1 cellular context compared by ENCODE assay signal in the genomic region with DNA sequence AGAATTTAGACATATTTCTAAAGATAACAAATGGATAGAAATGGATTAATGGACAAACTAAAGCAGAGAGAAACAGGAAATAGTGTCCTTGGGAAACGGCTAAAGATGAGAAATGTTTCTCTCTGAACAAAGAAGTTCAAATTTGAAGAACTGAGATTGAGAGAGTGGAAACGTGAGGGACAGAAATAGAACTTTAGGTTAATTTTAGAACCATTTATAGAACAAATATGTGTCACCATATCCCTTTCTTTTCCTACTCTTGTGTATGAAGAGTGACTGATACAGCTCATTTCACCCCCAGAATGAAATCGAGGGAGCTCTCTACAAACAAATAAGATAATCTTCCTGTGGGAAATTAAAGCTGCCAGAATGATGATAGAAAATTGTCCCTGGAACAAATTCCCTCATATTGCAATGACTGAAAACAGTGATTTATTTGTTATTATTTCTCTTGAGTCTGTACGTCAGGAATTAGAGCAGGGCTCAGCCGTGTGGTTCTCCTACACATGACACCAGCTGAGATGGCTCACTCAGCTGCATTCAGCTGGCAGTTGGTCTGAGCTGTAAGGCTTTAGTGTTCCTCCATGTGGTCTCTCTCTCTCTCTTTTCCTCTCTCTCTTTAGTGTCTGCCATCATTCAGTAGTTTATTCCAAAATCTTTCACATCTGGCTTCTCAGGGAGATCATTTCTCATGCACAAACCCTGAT.
TF ChIP-seq lines count a peak whose summit lies in the region.

No MANE protein-coding gene starts in this region.

TF ChIP-seq in GM12878, 131 proteins besides CTCF, POLR2A, EP300 and RAD21 (continued from another document and continues in another):
- TF ChIP-seq, protein P1, sequence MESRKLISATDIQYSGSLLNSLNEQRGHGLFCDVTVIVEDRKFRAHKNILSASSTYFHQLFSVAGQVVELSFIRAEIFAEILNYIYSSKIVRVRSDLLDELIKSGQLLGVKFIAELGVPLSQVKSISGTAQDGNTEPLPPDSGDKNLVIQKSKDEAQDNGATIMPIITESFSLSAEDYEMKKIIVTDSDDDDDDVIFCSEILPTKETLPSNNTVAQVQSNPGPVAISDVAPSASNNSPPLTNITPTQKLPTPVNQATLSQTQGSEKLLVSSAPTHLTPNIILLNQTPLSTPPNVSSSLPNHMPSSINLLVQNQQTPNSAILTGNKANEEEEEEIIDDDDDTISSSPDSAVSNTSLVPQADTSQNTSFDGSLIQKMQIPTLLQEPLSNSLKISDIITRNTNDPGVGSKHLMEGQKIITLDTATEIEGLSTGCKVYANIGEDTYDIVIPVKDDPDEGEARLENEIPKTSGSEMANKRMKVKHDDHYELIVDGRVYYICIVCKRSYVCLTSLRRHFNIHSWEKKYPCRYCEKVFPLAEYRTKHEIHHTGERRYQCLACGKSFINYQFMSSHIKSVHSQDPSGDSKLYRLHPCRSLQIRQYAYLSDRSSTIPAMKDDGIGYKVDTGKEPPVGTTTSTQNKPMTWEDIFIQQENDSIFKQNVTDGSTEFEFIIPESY (IDR thresholded peaks at IDR 0.05), result no peak
- TF ChIP-seq SPI1 (IDR thresholded peaks at IDR 0.05; ENCODE audit: borderline replicate concordance, insufficient read depth, low read depth, low read length) (peak; percentile 49; the same call in 1 of the 2 replicates), EED (IDR thresholded peaks at IDR 0.05; ENCODE audit: low read depth) (no peak), DPF2 (IDR thresholded peaks at IDR 0.05) (no peak), NR2C1 (IDR thresholded peaks at IDR 0.05) (no peak), TBL1XR1 (IDR thresholded peaks at IDR 0.05; ENCODE audit: low read depth, low read length) (no peak), ZNF274 (IDR thresholded peaks at IDR 0.05; ENCODE audit: insufficient read depth, insufficient read length) (no peak), CBFB (IDR thresholded peaks at IDR 0.05; ENCODE audit: low read depth) (no peak), SMAD5 (IDR thresholded peaks at IDR 0.05; ENCODE audit: low read depth) (no peak), NFIC (IDR thresholded peaks at IDR 0.05; ENCODE audit: low read depth, low read length) (peak; percentile 93), RUNX3 (IDR thresholded peaks at IDR 0.05; ENCODE audit: low read length) (peak; percentile 54), KAT2A (conservative IDR thresholded peaks at IDR 0.05; ENCODE audit: control insufficient read depth, low read depth, low read length) (no peak), RELA (IDR thresholded peaks at IDR 0.05; ENCODE audit: borderline replicate concordance, partially characterized antibody) (no peak), IKZF1 (conservative IDR thresholded peaks at IDR 0.05) (no peak), BRCA1 (IDR thresholded peaks at IDR 0.05; ENCODE audit: low read depth, low read length) (no peak), ASH2L (IDR thresholded peaks at IDR 0.05; ENCODE audit: borderline replicate concordance, low read depth) (no peak), HCFC1 (IDR thresholded peaks at IDR 0.05; ENCODE audit: low read length) (no peak), WRNIP1 (IDR thresholded peaks at IDR 0.05; ENCODE audit: borderline replicate concordance, low read depth, low read length) (no peak), ETV6 (conservative IDR thresholded peaks at IDR 0.05 in 1 of 2, IDR thresholded peaks at IDR 0.05 in 1 of 2; ENCODE audit: borderline replicate concordance in 1 of 2, low read depth in 1 of 2) (peak in 1 of 2 experiments; percentile 7; a peak in 1 of 4 replicates), RAD51 (IDR thresholded peaks at IDR 0.05) (no peak), GABPA (IDR thresholded peaks at IDR 0.05; ENCODE audit: low read depth) (no peak), TCF3 (IDR thresholded peaks at IDR 0.05; ENCODE audit: borderline replicate concordance, insufficient read depth, low read depth, low read length) (0 out of 2 replicates have a peak, but pooled peaks have one; percentile 10), TARDBP (IDR thresholded peaks at IDR 0.05; ENCODE audit: borderline replicate concordance) (no peak), KLF5 (IDR thresholded peaks at IDR 0.05; ENCODE audit: partially characterized antibody) (no peak)
- TF ChIP-seq, protein P2, sequence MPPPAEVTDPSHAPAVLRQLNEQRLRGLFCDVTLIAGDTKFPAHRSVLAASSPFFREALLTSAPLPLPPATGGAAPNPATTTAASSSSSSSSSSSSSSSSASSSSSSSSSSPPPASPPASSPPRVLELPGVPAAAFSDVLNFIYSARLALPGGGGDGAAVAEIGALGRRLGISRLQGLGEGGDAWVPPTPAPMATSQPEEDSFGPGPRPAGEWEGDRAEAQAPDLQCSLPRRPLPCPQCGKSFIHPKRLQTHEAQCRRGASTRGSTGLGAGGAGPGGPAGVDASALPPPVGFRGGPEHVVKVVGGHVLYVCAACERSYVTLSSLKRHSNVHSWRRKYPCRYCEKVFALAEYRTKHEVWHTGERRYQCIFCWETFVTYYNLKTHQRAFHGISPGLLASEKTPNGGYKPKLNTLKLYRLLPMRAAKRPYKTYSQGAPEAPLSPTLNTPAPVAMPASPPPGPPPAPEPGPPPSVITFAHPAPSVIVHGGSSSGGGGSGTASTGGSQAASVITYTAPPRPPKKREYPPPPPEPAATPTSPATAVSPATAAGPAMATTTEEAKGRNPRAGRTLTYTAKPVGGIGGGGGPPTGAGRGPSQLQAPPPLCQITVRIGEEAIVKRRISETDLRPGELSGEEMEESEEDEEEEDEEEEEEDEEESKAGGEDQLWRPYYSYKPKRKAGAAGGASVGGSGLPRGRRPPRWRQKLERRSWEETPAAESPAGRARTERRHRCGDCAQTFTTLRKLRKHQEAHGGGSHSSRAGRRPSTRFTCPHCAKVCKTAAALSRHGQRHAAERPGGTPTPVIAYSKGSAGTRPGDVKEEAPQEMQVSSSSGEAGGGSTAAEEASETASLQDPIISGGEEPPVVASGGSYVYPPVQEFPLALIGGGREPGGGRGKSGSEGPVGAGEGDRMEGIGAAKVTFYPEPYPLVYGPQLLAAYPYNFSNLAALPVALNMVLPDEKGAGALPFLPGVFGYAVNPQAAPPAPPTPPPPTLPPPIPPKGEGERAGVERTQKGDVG (CRISPR knock-in tag; IDR thresholded peaks at IDR 0.05), result no peak
- TF ChIP-seq, protein P3, sequence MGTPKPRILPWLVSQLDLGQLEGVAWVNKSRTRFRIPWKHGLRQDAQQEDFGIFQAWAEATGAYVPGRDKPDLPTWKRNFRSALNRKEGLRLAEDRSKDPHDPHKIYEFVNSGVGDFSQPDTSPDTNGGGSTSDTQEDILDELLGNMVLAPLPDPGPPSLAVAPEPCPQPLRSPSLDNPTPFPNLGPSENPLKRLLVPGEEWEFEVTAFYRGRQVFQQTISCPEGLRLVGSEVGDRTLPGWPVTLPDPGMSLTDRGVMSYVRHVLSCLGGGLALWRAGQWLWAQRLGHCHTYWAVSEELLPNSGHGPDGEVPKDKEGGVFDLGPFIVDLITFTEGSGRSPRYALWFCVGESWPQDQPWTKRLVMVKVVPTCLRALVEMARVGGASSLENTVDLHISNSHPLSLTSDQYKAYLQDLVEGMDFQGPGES (IDR thresholded peaks at IDR 0.05), result no peak
- TF ChIP-seq, protein P4, sequence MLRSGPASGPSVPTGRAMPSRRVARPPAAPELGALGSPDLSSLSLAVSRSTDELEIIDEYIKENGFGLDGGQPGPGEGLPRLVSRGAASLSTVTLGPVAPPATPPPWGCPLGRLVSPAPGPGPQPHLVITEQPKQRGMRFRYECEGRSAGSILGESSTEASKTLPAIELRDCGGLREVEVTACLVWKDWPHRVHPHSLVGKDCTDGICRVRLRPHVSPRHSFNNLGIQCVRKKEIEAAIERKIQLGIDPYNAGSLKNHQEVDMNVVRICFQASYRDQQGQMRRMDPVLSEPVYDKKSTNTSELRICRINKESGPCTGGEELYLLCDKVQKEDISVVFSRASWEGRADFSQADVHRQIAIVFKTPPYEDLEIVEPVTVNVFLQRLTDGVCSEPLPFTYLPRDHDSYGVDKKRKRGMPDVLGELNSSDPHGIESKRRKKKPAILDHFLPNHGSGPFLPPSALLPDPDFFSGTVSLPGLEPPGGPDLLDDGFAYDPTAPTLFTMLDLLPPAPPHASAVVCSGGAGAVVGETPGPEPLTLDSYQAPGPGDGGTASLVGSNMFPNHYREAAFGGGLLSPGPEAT (IDR thresholded peaks at IDR 0.05; ENCODE audit: low read depth), result no peak
- TF ChIP-seq, protein P5, sequence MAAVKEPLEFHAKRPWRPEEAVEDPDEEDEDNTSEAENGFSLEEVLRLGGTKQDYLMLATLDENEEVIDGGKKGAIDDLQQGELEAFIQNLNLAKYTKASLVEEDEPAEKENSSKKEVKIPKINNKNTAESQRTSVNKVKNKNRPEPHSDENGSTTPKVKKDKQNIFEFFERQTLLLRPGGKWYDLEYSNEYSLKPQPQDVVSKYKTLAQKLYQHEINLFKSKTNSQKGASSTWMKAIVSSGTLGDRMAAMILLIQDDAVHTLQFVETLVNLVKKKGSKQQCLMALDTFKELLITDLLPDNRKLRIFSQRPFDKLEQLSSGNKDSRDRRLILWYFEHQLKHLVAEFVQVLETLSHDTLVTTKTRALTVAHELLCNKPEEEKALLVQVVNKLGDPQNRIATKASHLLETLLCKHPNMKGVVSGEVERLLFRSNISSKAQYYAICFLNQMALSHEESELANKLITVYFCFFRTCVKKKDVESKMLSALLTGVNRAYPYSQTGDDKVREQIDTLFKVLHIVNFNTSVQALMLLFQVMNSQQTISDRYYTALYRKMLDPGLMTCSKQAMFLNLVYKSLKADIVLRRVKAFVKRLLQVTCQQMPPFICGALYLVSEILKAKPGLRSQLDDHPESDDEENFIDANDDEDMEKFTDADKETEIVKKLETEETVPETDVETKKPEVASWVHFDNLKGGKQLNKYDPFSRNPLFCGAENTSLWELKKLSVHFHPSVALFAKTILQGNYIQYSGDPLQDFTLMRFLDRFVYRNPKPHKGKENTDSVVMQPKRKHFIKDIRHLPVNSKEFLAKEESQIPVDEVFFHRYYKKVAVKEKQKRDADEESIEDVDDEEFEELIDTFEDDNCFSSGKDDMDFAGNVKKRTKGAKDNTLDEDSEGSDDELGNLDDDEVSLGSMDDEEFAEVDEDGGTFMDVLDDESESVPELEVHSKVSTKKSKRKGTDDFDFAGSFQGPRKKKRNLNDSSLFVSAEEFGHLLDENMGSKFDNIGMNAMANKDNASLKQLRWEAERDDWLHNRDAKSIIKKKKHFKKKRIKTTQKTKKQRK (IDR thresholded peaks at IDR 0.05; ENCODE audit: low read depth, low read length), result no peak
- TF ChIP-seq, protein P6, sequence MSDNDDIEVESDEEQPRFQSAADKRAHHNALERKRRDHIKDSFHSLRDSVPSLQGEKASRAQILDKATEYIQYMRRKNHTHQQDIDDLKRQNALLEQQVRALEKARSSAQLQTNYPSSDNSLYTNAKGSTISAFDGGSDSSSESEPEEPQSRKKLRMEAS (IDR thresholded peaks at IDR 0.05; ENCODE audit: low read depth, low read length), result no peak
- TF ChIP-seq, protein P7, sequence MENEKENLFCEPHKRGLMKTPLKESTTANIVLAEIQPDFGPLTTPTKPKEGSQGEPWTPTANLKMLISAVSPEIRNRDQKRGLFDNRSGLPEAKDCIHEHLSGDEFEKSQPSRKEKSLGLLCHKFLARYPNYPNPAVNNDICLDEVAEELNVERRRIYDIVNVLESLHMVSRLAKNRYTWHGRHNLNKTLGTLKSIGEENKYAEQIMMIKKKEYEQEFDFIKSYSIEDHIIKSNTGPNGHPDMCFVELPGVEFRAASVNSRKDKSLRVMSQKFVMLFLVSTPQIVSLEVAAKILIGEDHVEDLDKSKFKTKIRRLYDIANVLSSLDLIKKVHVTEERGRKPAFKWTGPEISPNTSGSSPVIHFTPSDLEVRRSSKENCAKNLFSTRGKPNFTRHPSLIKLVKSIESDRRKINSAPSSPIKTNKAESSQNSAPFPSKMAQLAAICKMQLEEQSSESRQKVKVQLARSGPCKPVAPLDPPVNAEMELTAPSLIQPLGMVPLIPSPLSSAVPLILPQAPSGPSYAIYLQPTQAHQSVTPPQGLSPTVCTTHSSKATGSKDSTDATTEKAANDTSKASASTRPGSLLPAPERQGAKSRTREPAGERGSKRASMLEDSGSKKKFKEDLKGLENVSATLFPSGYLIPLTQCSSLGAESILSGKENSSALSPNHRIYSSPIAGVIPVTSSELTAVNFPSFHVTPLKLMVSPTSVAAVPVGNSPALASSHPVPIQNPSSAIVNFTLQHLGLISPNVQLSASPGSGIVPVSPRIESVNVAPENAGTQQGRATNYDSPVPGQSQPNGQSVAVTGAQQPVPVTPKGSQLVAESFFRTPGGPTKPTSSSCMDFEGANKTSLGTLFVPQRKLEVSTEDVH (IDR thresholded peaks at IDR 0.05; ENCODE audit: low read depth, partially characterized antibody), result no peak
- TF ChIP-seq, protein P8, sequence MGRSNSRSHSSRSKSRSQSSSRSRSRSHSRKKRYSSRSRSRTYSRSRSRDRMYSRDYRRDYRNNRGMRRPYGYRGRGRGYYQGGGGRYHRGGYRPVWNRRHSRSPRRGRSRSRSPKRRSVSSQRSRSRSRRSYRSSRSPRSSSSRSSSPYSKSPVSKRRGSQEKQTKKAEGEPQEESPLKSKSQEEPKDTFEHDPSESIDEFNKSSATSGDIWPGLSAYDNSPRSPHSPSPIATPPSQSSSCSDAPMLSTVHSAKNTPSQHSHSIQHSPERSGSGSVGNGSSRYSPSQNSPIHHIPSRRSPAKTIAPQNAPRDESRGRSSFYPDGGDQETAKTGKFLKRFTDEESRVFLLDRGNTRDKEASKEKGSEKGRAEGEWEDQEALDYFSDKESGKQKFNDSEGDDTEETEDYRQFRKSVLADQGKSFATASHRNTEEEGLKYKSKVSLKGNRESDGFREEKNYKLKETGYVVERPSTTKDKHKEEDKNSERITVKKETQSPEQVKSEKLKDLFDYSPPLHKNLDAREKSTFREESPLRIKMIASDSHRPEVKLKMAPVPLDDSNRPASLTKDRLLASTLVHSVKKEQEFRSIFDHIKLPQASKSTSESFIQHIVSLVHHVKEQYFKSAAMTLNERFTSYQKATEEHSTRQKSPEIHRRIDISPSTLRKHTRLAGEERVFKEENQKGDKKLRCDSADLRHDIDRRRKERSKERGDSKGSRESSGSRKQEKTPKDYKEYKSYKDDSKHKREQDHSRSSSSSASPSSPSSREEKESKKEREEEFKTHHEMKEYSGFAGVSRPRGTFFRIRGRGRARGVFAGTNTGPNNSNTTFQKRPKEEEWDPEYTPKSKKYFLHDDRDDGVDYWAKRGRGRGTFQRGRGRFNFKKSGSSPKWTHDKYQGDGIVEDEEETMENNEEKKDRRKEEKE (IDR thresholded peaks at IDR 0.05), result no peak
- TF ChIP-seq, protein P9, sequence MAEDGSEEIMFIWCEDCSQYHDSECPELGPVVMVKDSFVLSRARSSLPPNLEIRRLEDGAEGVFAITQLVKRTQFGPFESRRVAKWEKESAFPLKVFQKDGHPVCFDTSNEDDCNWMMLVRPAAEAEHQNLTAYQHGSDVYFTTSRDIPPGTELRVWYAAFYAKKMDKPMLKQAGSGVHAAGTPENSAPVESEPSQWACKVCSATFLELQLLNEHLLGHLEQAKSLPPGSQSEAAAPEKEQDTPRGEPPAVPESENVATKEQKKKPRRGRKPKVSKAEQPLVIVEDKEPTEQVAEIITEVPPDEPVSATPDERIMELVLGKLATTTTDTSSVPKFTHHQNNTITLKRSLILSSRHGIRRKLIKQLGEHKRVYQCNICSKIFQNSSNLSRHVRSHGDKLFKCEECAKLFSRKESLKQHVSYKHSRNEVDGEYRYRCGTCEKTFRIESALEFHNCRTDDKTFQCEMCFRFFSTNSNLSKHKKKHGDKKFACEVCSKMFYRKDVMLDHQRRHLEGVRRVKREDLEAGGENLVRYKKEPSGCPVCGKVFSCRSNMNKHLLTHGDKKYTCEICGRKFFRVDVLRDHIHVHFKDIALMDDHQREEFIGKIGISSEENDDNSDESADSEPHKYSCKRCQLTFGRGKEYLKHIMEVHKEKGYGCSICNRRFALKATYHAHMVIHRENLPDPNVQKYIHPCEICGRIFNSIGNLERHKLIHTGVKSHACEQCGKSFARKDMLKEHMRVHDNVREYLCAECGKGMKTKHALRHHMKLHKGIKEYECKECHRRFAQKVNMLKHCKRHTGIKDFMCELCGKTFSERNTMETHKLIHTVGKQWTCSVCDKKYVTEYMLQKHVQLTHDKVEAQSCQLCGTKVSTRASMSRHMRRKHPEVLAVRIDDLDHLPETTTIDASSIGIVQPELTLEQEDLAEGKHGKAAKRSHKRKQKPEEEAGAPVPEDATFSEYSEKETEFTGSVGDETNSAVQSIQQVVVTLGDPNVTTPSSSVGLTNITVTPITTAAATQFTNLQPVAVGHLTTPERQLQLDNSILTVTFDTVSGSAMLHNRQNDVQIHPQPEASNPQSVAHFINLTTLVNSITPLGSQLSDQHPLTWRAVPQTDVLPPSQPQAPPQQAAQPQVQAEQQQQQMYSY (CRISPR knock-in tag; IDR thresholded peaks at IDR 0.05), result no peak
